In the genomic region with DNA sequence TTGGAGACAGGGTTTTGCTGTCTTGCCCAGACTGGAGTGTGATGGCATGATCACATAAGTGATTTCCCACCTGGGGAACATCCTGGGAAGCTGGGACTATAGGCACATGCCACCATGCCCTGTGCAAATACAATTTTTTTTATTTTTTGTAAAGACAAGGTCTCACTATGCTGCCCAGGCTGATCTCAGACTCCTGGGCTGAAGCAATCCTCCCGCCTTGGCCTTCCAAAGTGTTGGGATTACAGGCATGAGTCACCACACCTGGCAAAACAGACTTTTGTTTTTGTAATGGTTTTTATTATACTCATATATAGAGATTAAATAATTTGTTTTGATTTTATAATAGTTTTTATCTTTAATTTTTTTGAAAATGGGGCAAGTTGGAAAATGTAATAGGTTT, we compare ENCODE assay signal across 22 cellular contexts.
"Had no signal": no experiment of that assay in that cellular context is flagged by ENCODE, and none has a peak within 500 bp of the region (broad histone marks: within the 10 kb centered on the region; RNA-seq: fewer than 3 reads in every experiment).

No MANE protein-coding gene starts in this region.

- DNase-seq: activated CD4-positive, alpha-beta T cell treated with anti-CD3 and anti-CD28 coated beads for 36 hours; activated CD4-positive, alpha-beta T cell treated with anti-CD3 and anti-CD28 coated beads, Interleukin-2, amount 50 U/mL, for 48 hours; activated gamma-delta T cell treated with Interleukin-2 at 50 U/mL for 16 hours; activated T-cell treated with anti-CD3 and anti-CD28 coated beads for 4 hours; amygdala; central memory CD4-positive, alpha-beta T cell; hypothalamus; kidney; left lung; mesenchymal stem cell; naive thymus-derived CD4-positive, alpha-beta T cell; stimulated activated CD4-positive, alpha-beta T cell treated with anti-CD3 and anti-CD28 coated beads, Interleukin-2, amount 100 ng/mL, for 24 hours; stimulated activated naive CD8-positive, alpha-beta T cell treated with anti-CD3 and anti-CD28 coated beads, Interleukin-15, Interleukin-2, amounts not matched to agents 100 U/mL and 50 U/mL, for 24 hours had no signal

- H3K27ac ChIP-seq: coronary artery, left lung, neural progenitor cell, tibial nerve, uterus had no signal

- H3K9me3 ChIP-seq: left lung, tibial nerve, uterus had no signal

- FAIRE-seq: endometrium, frontal cortex, kidney had no signal

- ATAC-seq: activated CD4-positive, alpha-beta T cell treated with anti-CD3 and anti-CD28 coated beads for 36 hours; activated naive CD4-positive, alpha-beta T cell treated with anti-CD3 and anti-CD28 coated beads, Interleukin-2, amount 50 U/mL, for 72 hours; esophagus mucosa; left lung; naive thymus-derived CD4-positive, alpha-beta T cell; stimulated activated naive CD8-positive, alpha-beta T cell treated with anti-CD3 and anti-CD28 coated beads, Interleukin-15, Interleukin-2, amounts not matched to agents 100 U/mL and 50 U/mL, for 24 hours; WTC11 had no signal

- H3K27me3 ChIP-seq: left lung, neural progenitor cell, tibial nerve, uterus had no signal

- H3K4me3 ChIP-seq: coronary artery, left lung, neural progenitor cell, tibial nerve, uterus had no signal

- H3K4me1 ChIP-seq: left lung, neural progenitor cell, tibial nerve had no signal

- H3K36me3 ChIP-seq: uterus had no signal
